19 cellular contexts compared by ENCODE assay signal in the genomic region with DNA sequence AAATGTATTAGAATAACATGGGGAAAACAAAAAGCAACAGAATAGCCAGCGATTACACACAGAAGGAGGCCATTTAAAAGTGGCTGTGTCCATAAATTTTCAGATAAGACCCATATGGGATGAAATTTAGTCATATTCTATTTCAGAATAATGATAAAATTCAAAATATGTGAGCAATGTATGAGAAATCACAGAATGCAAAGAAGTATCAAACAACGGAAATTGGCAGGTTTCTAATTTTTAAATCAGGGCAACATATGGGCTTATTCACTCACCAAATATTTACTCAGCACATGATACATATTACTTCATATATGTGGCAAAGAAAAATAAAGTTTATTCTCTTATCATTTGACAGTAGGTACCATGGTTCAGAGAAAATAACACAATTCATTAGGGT.
DNase-seq lines count a peak whose midpoint lies in the region; ATAC-seq and TF ChIP-seq lines count a peak whose summit lies in the region.
"Had no signal": no experiment of that assay in that cellular context is flagged by ENCODE, and none has a peak within 500 bp of the region (broad histone marks: within the 10 kb centered on the region; RNA-seq: fewer than 3 reads in every experiment).

No MANE protein-coding gene starts in this region.

- no peaks in the 10 kb centered on the region for H3K4me1 ChIP-seq in suprapubic skin

- TF ChIP-seq POLR2A in suprapubic skin (IDR thresholded peaks at IDR 0.05) = no peak

- DNase-seq in AG10803 (ENCODE audit: low read depth) = peak; percentile 8
- peak; percentile 65 for DNase-seq in HCEC 1CT
- peak; percentile 5 for DNase-seq in choroid plexus epithelial cell (ENCODE audit: low read depth)
- peak; percentile 3 for DNase-seq in hepatic stellate cell (ENCODE audit: low spot score)
- DNase-seq in NCI-H1105 (lab: John Stamatoyannopoulos, UW) = no peak
- DNase-seq in DMS114 treated with DMSO at 0.1 percent for 48 hours (lab: John Stamatoyannopoulos, UW; ENCODE audit: unreplicated experiment) = no peak
- no peak for DNase-seq in suprapubic skin (ENCODE audit: low spot score in 2 of 2)
- DNase-seq: AML-193; C1 segment of cervical spinal cord; Calu3; CD4-positive, alpha-beta memory T cell; COR-L47; DMS153; DND-41; H9; HFFc6 had no signal

- H3K27me3 ChIP-seq in suprapubic skin = no peaks in the 10 kb centered on the region

- no peaks in the 10 kb centered on the region for H3K9me3 ChIP-seq in suprapubic skin

- TF ChIP-seq EP300 in suprapubic skin (IDR thresholded peaks at IDR 0.05) = no peak

- H3K27ac ChIP-seq in suprapubic skin = no peak overlapping the region
- H3K27ac ChIP-seq: 22Rv1 had no signal

- H3K4me3 ChIP-seq in AG10803 (ENCODE audit: low read length) (no peak overlapping the region), choroid plexus epithelial cell (ENCODE audit: low read depth, low read length) (no peak overlapping the region), suprapubic skin (no peak overlapping the region)
- H3K4me3 ChIP-seq: GM23338 had no signal

- WGBS in suprapubic skin = 71% methylated on average over 2 of the region's 2 CpGs

- no peak for ATAC-seq in HG02938 (IDR thresholded peaks at IDR 0.05; ENCODE audit: unreplicated experiment)
- ATAC-seq: GM23338 had no signal

- H3K36me3 ChIP-seq in suprapubic skin = no peaks in the 10 kb centered on the region

- TF ChIP-seq CTCF in AG10803 (conservative IDR thresholded peaks at IDR 0.05; ENCODE audit: low read length) = no peak
- TF ChIP-seq CTCF in choroid plexus epithelial cell (conservative IDR thresholded peaks at IDR 0.05; ENCODE audit: low read depth, low read length) = no peak
- no peak for TF ChIP-seq CTCF in suprapubic skin (IDR thresholded peaks at IDR 0.05)

Comparison
In these comparisons a context has a peak if more than half of its experiments do, and no peak if none do; other contexts are left out.
1. DNase-seq: peak in AG10803 (single experiment), HCEC 1CT (single experiment), choroid plexus epithelial cell (single experiment) and hepatic stellate cell (single experiment); none in NCI-H1105 (single experiment), DMS114 treated with DMSO at 0.1 percent for 48 hours (single experiment) and suprapubic skin (0 of 2).